Comparison of ENCODE assay signal across 8 cellular contexts in the genomic region with DNA sequence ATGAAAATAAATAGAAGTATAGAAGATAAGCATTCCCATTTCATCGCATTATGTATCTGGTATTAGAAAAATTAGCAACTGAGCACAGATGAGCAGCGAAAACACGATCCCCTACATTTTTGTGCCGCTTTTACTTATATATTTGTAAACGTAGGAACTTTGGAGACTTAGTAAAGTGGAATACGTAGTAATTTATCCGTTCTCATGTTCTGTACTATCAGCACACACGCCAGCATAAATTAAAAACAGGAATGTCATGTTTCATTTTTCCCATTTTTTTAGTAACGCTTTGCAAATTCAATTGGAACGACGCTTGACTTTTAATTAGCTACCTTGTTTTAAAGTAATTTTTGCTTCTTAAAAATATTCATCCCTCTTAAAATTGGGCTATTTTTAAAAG. TPM values are rescaled to one million over a fixed set of nuclear protein-coding genes. Genes with fewer than 3 reads are reported as not detected.
DNase-seq lines count a peak whose midpoint lies in the region; ATAC-seq and TF ChIP-seq lines count a peak whose summit lies in the region.

No MANE protein-coding gene starts in this region.

- H3K4me1 ChIP-seq in CD8-positive, alpha-beta T cell (ENCODE audit: insufficient read depth, low read length): peaks cover 41% of the 10 kb centered on the region
- H3K4me1 ChIP-seq in effector memory CD4-positive, alpha-beta T cell (ENCODE audit: control insufficient read depth, insufficient read depth, low read length, poor library complexity, severe bottlenecking): peaks cover 19% of the 10 kb centered on the region
- H3K4me1 ChIP-seq in testis: no peaks in the 10 kb centered on the region

- H3K9me3 ChIP-seq in CD8-positive, alpha-beta T cell (ENCODE audit: low read length): no peaks in the 10 kb centered on the region
- no peaks in the 10 kb centered on the region for H3K9me3 ChIP-seq in effector memory CD4-positive, alpha-beta T cell (ENCODE audit: control insufficient read depth, low read length)
- H3K9me3 ChIP-seq in testis: no peaks in the 10 kb centered on the region

- H3K27me3 ChIP-seq in CD8-positive, alpha-beta T cell (ENCODE audit: insufficient read depth, low read length): no peaks in the 10 kb centered on the region
- H3K27me3 ChIP-seq in effector memory CD4-positive, alpha-beta T cell (replicated peaks; ENCODE audit: control insufficient read depth, insufficient read depth, low read length, poor library complexity, severe bottlenecking): no peaks in the 10 kb centered on the region
- H3K27me3 ChIP-seq in testis: no peaks in the 10 kb centered on the region

- peaks cover 9% of the 10 kb centered on the region for H3K9me3 Mint-ChIP-seq in CD8-positive, alpha-beta T cell
- H3K9me3 Mint-ChIP-seq in neural crest cell: no peaks in the 10 kb centered on the region

- 54 to 58% methylated on average over 11 of the region's 11 CpGs for WGBS in testis, 2 donors

- CTCF ChIA-PET in CD8-positive, alpha-beta T cell (lab: Charles Lee): interaction anchor here (1.0 to 1.4 kb wide), 2 partner anchors 61 to 65 kb away, joined by 4 to 5 read pairs; no protein-coding TSS in a partner anchor

- no peak overlapping the region for H3K27ac ChIP-seq in CD8-positive, alpha-beta T cell (ENCODE audit: low read depth, low read length)
- H3K27ac ChIP-seq in effector memory CD4-positive, alpha-beta T cell (ENCODE audit: insufficient read depth, low read length, poor library complexity, severe bottlenecking): no peak overlapping the region
- peak overlapping the region in 1 of 2 donors; percentile 97 for H3K27ac ChIP-seq in testis

- ATAC-seq in CD8-positive, alpha-beta T cell: no peak
- no peak for ATAC-seq in GM21528 (IDR thresholded peaks at IDR 0.05; ENCODE audit: low FRiP score, unreplicated experiment)
- ATAC-seq in HG03039 (IDR thresholded peaks at IDR 0.05; ENCODE audit: unreplicated experiment): no peak

- TF ChIP-seq POLR2A in NB4 (IDR thresholded peaks at IDR 0.05; ENCODE audit: extremely low read depth, insufficient read length) (no peak), testis (IDR thresholded peaks at IDR 0.05) (no peak)

- TF ChIP-seq CTCF in CD8-positive, alpha-beta T cell (IDR thresholded peaks at IDR 0.05): no peak
- no peak for TF ChIP-seq CTCF in NB4 (IDR thresholded peaks at IDR 0.05; ENCODE audit: low read depth, low read length)
- no peak for TF ChIP-seq CTCF in neural crest cell (conservative IDR thresholded peaks at IDR 0.05)
- no peak for TF ChIP-seq CTCF in testis (IDR thresholded peaks at IDR 0.05)

- peak overlapping the region; percentile 96 for H3K4me3 Mint-ChIP-seq in CD8-positive, alpha-beta T cell
- H3K4me3 Mint-ChIP-seq in neural crest cell: peak overlapping the region; percentile 95

- no peaks in the 10 kb centered on the region for H3K27me3 Mint-ChIP-seq in CD8-positive, alpha-beta T cell (ENCODE audit: low read depth)
- H3K27me3 Mint-ChIP-seq in neural crest cell (ENCODE audit: low read depth): peaks cover 25% of the 10 kb centered on the region

- no peak for DNase-seq in CD8-positive, alpha-beta T cell
- DNase-seq in NB4 (ENCODE audit: low read depth): no peak
- DNase-seq in effector memory CD4-positive, alpha-beta T cell: no peak
- DNase-seq in neural crest cell (ENCODE audit: low read depth, low spot score): no peak
- DNase-seq in testis: no peak
- DNase-seq in HK-2 (ENCODE audit: unreplicated experiment): no peak

- H3K36me3 ChIP-seq in CD8-positive, alpha-beta T cell (ENCODE audit: insufficient read depth, low read length): no peaks in the 10 kb centered on the region
- H3K36me3 ChIP-seq in effector memory CD4-positive, alpha-beta T cell (ENCODE audit: control insufficient read depth, insufficient read depth, low read length): no peaks in the 10 kb centered on the region
- no peaks in the 10 kb centered on the region for H3K36me3 ChIP-seq in testis (ENCODE audit: low read depth, missing control alignments)

- POLR2A ChIA-PET in CD8-positive, alpha-beta T cell (lab: Charles Lee): interaction anchor here (1.2 to 3.1 kb wide), 5 partner anchors 19 to 66 kb away, joined by 3 to 16 read pairs (median 4); no protein-coding TSS in a partner anchor

- peaks cover 9% of the 10 kb centered on the region for H3K36me3 Mint-ChIP-seq in CD8-positive, alpha-beta T cell
- no peaks in the 10 kb centered on the region for H3K36me3 Mint-ChIP-seq in neural crest cell (ENCODE audit: low read depth)

- intact Hi-C loops in CD8-positive, alpha-beta T cell (cut with DNase I, micrococcal nuclease): loop anchor here (2.0 to 10.0 kb wide), 2 partner anchors 22 to 308 kb away; partner anchors contain the start of gene GARS1 (in 1 of the 2)
- intact Hi-C loops in testis (cut with DNase I; ENCODE audit: low total_unique reads): no loop called here

- H3K27ac Mint-ChIP-seq in CD8-positive, alpha-beta T cell: no peak overlapping the region
- H3K27ac Mint-ChIP-seq in neural crest cell (ENCODE audit: unreplicated experiment): no peak overlapping the region

- H3K4me3 ChIP-seq in CD8-positive, alpha-beta T cell (ENCODE audit: low read depth, low read length): no peak overlapping the region
- peak overlapping the region; percentile 72 for H3K4me3 ChIP-seq in NB4 (ENCODE audit: low read depth, low read length)
- peak overlapping the region; percentile 70 for H3K4me3 ChIP-seq in effector memory CD4-positive, alpha-beta T cell (ENCODE audit: insufficient read depth, low read depth, low read length, poor library complexity, severe bottlenecking)
- H3K4me3 ChIP-seq in testis: no peak overlapping the region

- H3K4me1 Mint-ChIP-seq in CD8-positive, alpha-beta T cell (ENCODE audit: low read depth): peaks cover 57% of the 10 kb centered on the region
- H3K4me1 Mint-ChIP-seq in neural crest cell: peaks cover 22% of the 10 kb centered on the region

RNA-seq across cellular contexts. Expression of gene ZNRF2, which starts 2.4 kb away (rescaled TPM):
- total RNA-seq in CD8-positive, alpha-beta T cell: 10 to 100 TPM; 20.1 to 26.1 TPM
- total RNA-seq in neural crest cell (5.3 and 5.4 TPM in 2 replicates), testis (10 to 100 TPM; 53.0 to 65.0 TPM)
- 38.4 TPM for polyA plus RNA-seq in testis (ENCODE audit: insufficient read depth, low read depth, low replicate concordance)

Comparison
In these comparisons a context has a peak if more than half of its experiments do, and no peak if none do; other contexts are left out.
1. H3K4me3 ChIP-seq: peak in NB4 (single experiment) and effector memory CD4-positive, alpha-beta T cell (single experiment); none in CD8-positive, alpha-beta T cell (single experiment) and testis (0 of 2).